Comparison of ENCODE assay signal across 8 cellular contexts in the genomic region with DNA sequence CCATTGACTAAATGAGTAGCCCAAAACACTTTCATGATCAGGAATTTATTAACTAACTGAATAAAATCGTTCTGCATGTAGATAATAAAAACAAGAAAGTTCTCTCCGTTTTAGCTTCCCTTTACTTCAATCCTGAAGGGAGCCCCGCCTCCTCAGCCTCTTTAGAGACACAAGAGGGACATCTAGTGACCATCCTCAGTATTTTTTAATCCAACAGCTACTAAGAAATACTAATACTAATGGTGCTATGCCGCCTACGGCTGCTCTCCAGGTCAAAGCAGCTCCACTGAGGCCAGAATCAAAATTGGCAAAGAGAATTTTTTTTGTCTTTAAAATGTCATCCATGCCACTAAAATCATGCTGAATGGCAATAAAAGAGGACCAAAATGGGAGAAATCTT. TPM values are rescaled to one million over a fixed set of nuclear protein-coding genes. Genes with fewer than 3 reads are reported as not detected.
DNase-seq lines count a peak whose midpoint lies in the region; ATAC-seq and TF ChIP-seq lines count a peak whose summit lies in the region.

No MANE protein-coding gene starts in this region.

- H3K4me3 Mint-ChIP-seq in IgD-negative memory B cell (peak overlapping the region in 2 of 4 donors; percentile 22 to 79), endothelial cell (ENCODE audit: unreplicated experiment) (peak overlapping the region; percentile 74)
- peak overlapping the region in 7 of 10 donors; percentile 1 to 70 (median 34) for H3K4me3 Mint-ChIP-seq in naive thymus-derived CD8-positive, alpha-beta T cell

- peaks cover 27% of the 10 kb centered on the region for H3K27me3 Mint-ChIP-seq in IgD-negative memory B cell
- H3K27me3 Mint-ChIP-seq in endothelial cell (ENCODE audit: unreplicated experiment) = peaks cover under 1% of the 10 kb centered on the region
- H3K27me3 Mint-ChIP-seq in naive thymus-derived CD8-positive, alpha-beta T cell = peaks cover 2 to 42% (median 28%) of the 10 kb centered on the region in 5 donors

- H3K9me3 Mint-ChIP-seq in IgD-negative memory B cell (no peaks in the 10 kb centered on the region), endothelial cell (ENCODE audit: unreplicated experiment) (no peaks in the 10 kb centered on the region)
- peaks cover 0 to 10% (median 0%) of the 10 kb centered on the region in 9 donors for H3K9me3 Mint-ChIP-seq in naive thymus-derived CD8-positive, alpha-beta T cell

- POLR2A ChIA-PET in naive thymus-derived CD8-positive, alpha-beta T cell (lab: Charles Lee) = no interaction called here

- peak in 1 of 2 donors; percentile 30 for ATAC-seq in naive thymus-derived CD8-positive, alpha-beta T cell
- ATAC-seq in HG02610 (IDR thresholded peaks at IDR 0.05; ENCODE audit: unreplicated experiment) = no peak

- TF ChIP-seq CTCF in GM20000 (IDR thresholded peaks at IDR 0.05; ENCODE audit: extremely low read depth, missing control alignments) (no peak), endothelial cell (IDR thresholded peaks at IDR 0.05; ENCODE audit: unreplicated experiment) (no peak)

- H3K4me1 Mint-ChIP-seq in IgD-negative memory B cell = peaks cover 6 to 9% (median 8%) of the 10 kb centered on the region in 3 donors
- H3K4me1 Mint-ChIP-seq in endothelial cell (ENCODE audit: unreplicated experiment) = peaks cover 42% of the 10 kb centered on the region
- H3K4me1 Mint-ChIP-seq in naive thymus-derived CD8-positive, alpha-beta T cell = peaks cover 2 to 21% (median 15%) of the 10 kb centered on the region in 4 donors

- DNase-seq in NCI-H345 (lab: John Stamatoyannopoulos, UW) (peak; percentile 31), NCI-H345 treated with DMSO at 0.1 percent for 48 hours (lab: John Stamatoyannopoulos, UW; ENCODE audit: unreplicated experiment) (no peak), GM20000 (ENCODE audit: low spot score) (peak; percentile 52), RKO (ENCODE audit: low spot score) (peak; percentile 69), endothelial cell (ENCODE audit: low spot score) (no peak)
- DNase-seq in naive thymus-derived CD8-positive, alpha-beta T cell = peak in 4 of 10 donors; percentile 1 to 19 (median 11)

- H3K36me3 Mint-ChIP-seq in IgD-negative memory B cell (peaks cover 2% of the 10 kb centered on the region), endothelial cell (ENCODE audit: low read depth, unreplicated experiment) (peaks cover under 1% of the 10 kb centered on the region)
- H3K36me3 Mint-ChIP-seq in naive thymus-derived CD8-positive, alpha-beta T cell = peaks cover 0 to 2% (median 0%) of the 10 kb centered on the region in 3 donors

- peak overlapping the region in 2 of 3 donors; percentile 55 to 60 for H3K27ac Mint-ChIP-seq in IgD-negative memory B cell
- H3K27ac Mint-ChIP-seq in endothelial cell (ENCODE audit: unreplicated experiment) = no peak overlapping the region
- H3K27ac Mint-ChIP-seq in naive thymus-derived CD8-positive, alpha-beta T cell = peak overlapping the region in 1 of 10 donors; percentile 29

RNA-seq across cellular contexts. Expression of a gene that starts 3.2 kb away (rescaled TPM):
- not detected for polyA plus RNA-seq in IgD-negative memory B cell
- total RNA-seq in endothelial cell (ENCODE audit: unreplicated experiment) = 34.9 TPM
- total RNA-seq in naive thymus-derived CD8-positive, alpha-beta T cell = not detected
- not detected for polyA plus RNA-seq in naive thymus-derived CD8-positive, alpha-beta T cell

Comparison
In these comparisons a context has a peak if more than half of its experiments do, and no peak if none do; other contexts are left out.
1. DNase-seq: peak in NCI-H345 (single experiment), GM20000 (single experiment) and RKO (single experiment); none in NCI-H345 treated with DMSO at 0.1 percent for 48 hours (single experiment) and endothelial cell (single experiment).
2. RNA of a gene that starts 3.2 kb away (total RNA-seq): 34.9 TPM in endothelial cell (single experiment); not detected in naive thymus-derived CD8-positive, alpha-beta T cell; every median in the first group is over 10 times any median in the second.